Comparison of ENCODE assay signal across 8 cellular contexts in genomic region chr19:19320362-19321142, GRCh38. TPM values are rescaled to one million over a fixed set of nuclear protein-coding genes. Genes with fewer than 3 reads are reported as not detected.
DNase-seq lines count a peak whose midpoint lies in the region; TF ChIP-seq lines count a peak whose summit lies in the region.

Gene MAU2 (plus strand): TSS chr19:19320829. CDS start chr19:19320860, 31 bp downstream.
Gene SUGP1 (minus strand): TSS chr19:19320509. CDS start chr19:19320496, 13 bp downstream.

- no peak for TF ChIP-seq CTCF in H9 (conservative IDR thresholded peaks at IDR 0.05)

- no peak within 1 kb of the TSS for H2BK120ac ChIP-seq in H9 (ENCODE audit: low read depth, low read length, poor library complexity, severe bottlenecking)

- H4K20me1 ChIP-seq in H9 (ENCODE audit: control insufficient read depth, insufficient read depth, insufficient read length): no peaks in the 10 kb centered on the region

- H3K4me3 Mint-ChIP-seq in H9: peak within 1 kb of the TSS; percentile 98

- no peak within 1 kb of the TSS for H2BK15ac ChIP-seq in H9 (ENCODE audit: low read depth, low read length)

- peaks cover 12 to 38% (median 31%) of the 10 kb centered on the region in 3 experiments; a peak in 6 of 7 replicates for H3K36me3 Mint-ChIP-seq in H9 (ENCODE audit: insufficient read depth in 1 of 3, low read depth in 3 of 3)

- peak within 1 kb of the TSS; percentile 98 for H3K9ac ChIP-seq in H9 (ENCODE audit: extremely low read depth, insufficient read length, low read length)
- H3K9ac ChIP-seq in subcutaneous abdominal adipose tissue (ENCODE audit: low read length in 5 of 5): peak within 1 kb of the TSS; percentile 89 to 100 (median 99)

- peak within 1 kb of the TSS; percentile 100 for H3K4me2 ChIP-seq in H9 (ENCODE audit: insufficient read depth, insufficient read length, low read length)

- peak within 1 kb of the TSS; percentile 46 for H4K91ac ChIP-seq in H9 (ENCODE audit: insufficient read length, low read depth, low read length)

- H2BK20ac ChIP-seq in H9 (ENCODE audit: low read depth, low read length, poor library complexity, severe bottlenecking): no peak within 1 kb of the TSS

- peak within 1 kb of the TSS; percentile 75 for H2BK5ac ChIP-seq in H9 (ENCODE audit: insufficient read length, low read length)

- H3K36me3 ChIP-seq in MG63: peaks cover 57% of the 10 kb centered on the region
- H3K36me3 ChIP-seq in neuron (ENCODE audit: insufficient read depth, low read length): peaks cover 37% of the 10 kb centered on the region
- peaks cover 0 to 32% (median 23%) of the 10 kb centered on the region in 5 donors for H3K36me3 ChIP-seq in subcutaneous abdominal adipose tissue (ENCODE audit: control insufficient read depth in 5 of 5, insufficient read depth in 5 of 5, low read length in 5 of 5)

- peak within 1 kb of the TSS; percentile 100 for H3K27ac Mint-ChIP-seq in H9

- H2BK12ac ChIP-seq in H9 (ENCODE audit: insufficient read length, low read depth, low read length): no peak within 1 kb of the TSS

- peak within 1 kb of the TSS; percentile 95 for H3K18ac ChIP-seq in H9 (ENCODE audit: insufficient read length, low read depth, low read length)

- no CpG with 5 or more reads among the region's 67 CpGs for WGBS in H9 (ENCODE audit: extremely low coverage, insufficient read length, low lambda C conversion rate)

- no peak within 1 kb of the TSS for H2AK5ac ChIP-seq in H9 (ENCODE audit: insufficient read length, low read length)

- H3T11ph ChIP-seq in H9 (ENCODE audit: low read length): no peak within 1 kb of the TSS

- peaks cover 8% of the 10 kb centered on the region; the same call in 1 of the 2 replicates for H3K79me2 ChIP-seq in H9 (ENCODE audit: insufficient read depth, low read length)

- peak within 1 kb of the TSS; percentile 98 for H3K14ac ChIP-seq in H9 (ENCODE audit: insufficient read depth, low read length)

- no peaks in the 10 kb centered on the region for H3K27me3 ChIP-seq in H9 (ENCODE audit: insufficient read depth, low read length)
- no peaks in the 10 kb centered on the region for H3K27me3 ChIP-seq in MG63
- H3K27me3 ChIP-seq in neuron (ENCODE audit: insufficient read depth, low read length): no peaks in the 10 kb centered on the region
- H3K27me3 ChIP-seq in subcutaneous abdominal adipose tissue (ENCODE audit: control insufficient read depth in 5 of 5, insufficient read depth in 4 of 5, low read length in 5 of 5): no peaks in the 10 kb centered on the region

- H3K27me3 Mint-ChIP-seq in H9 (ENCODE audit: low read depth): no peaks in the 10 kb centered on the region

- peak; percentile 86 for DNase-seq in GDM1 (lab: John Stamatoyannopoulos, UW)
- peak; percentile 92 for DNase-seq in H9
- DNase-seq in MG63: peak; percentile 96
- peak; percentile 96 for DNase-seq in SIG-M5 treated with dmso at 0.1 percent for 504 hours (lab: John Stamatoyannopoulos, UW; ENCODE audit: unreplicated experiment)
- peak; percentile 82 for DNase-seq in activated gamma-delta T cell treated with anti-CD3 and anti-CD28 coated beads, Interleukin-2, amount 50 U/mL, for 16 hours (ENCODE audit: low read depth)
- peak; percentile 87 for DNase-seq in foreskin melanocyte

- no peak within 1 kb of the TSS for H3K23ac ChIP-seq in H9 (ENCODE audit: insufficient read length, low read depth, low read length)

- H3K79me1 ChIP-seq in H9 (ENCODE audit: insufficient read depth, low read depth, low read length, poor library complexity, severe bottlenecking): peaks cover 3% of the 10 kb centered on the region

- H3K23me2 ChIP-seq in H9 (ENCODE audit: insufficient read length, low read depth, low read length, poor library complexity, severe bottlenecking): peaks cover 7% of the 10 kb centered on the region

- H3K56ac ChIP-seq in H9 (ENCODE audit: insufficient read length, low read depth, low read length): no peak within 1 kb of the TSS

- H3K4me1 ChIP-seq in H9 (ENCODE audit: insufficient read depth, low read length) (0 out of 2 replicates have a peak, but pooled peaks cover 2% of the 10 kb centered on the region), neuron (ENCODE audit: insufficient read depth, low read length) (peaks cover 14% of the 10 kb centered on the region), subcutaneous abdominal adipose tissue (ENCODE audit: control insufficient read depth in 5 of 5, insufficient read depth in 5 of 5, low read length in 5 of 5) (peaks cover 2 to 36% (median 27%) of the 10 kb centered on the region in 5 donors)

- peak within 1 kb of the TSS; percentile 90 for H4K5ac ChIP-seq in H9 (ENCODE audit: insufficient read length, low read depth, low read length)

- H3K9me3 ChIP-seq in H9 (ENCODE audit: control insufficient read depth, low read depth, low read length) (no peaks in the 10 kb centered on the region), MG63 (no peaks in the 10 kb centered on the region), neuron (ENCODE audit: low read length) (no peaks in the 10 kb centered on the region), subcutaneous abdominal adipose tissue (ENCODE audit: control insufficient read depth in 5 of 5, low read length in 5 of 5) (no peaks in the 10 kb centered on the region)

- H3K9me3 Mint-ChIP-seq in H9: no peaks in the 10 kb centered on the region

- H4K8ac ChIP-seq in H9 (replicated peaks; ENCODE audit: insufficient read length, low read depth, low read length): peak within 1 kb of the TSS; percentile 65

- no peak within 1 kb of the TSS for H3K4ac ChIP-seq in H9 (ENCODE audit: low read depth, low read length)

- H3K4me3 ChIP-seq in MG63 (peak within 1 kb of the TSS; percentile 88), neuron (ENCODE audit: low read length) (peak within 1 kb of the TSS; percentile 66), subcutaneous abdominal adipose tissue (ENCODE audit: low read depth in 1 of 5, low read length in 5 of 5) (peak within 1 kb of the TSS; percentile 82 to 99 (median 94))

- H3K27ac ChIP-seq in H9 (ENCODE audit: insufficient read length, low read depth, low read length) (no peak within 1 kb of the TSS), subcutaneous abdominal adipose tissue (ENCODE audit: low read depth, low read length) (peak within 1 kb of the TSS; percentile 87)

- H2AFZ ChIP-seq in H9 (ENCODE audit: low read length) (no peak within 1 kb of the TSS), neuron (ENCODE audit: low read depth, low read length) (peak within 1 kb of the TSS; percentile 59)

- H3K4me1 Mint-ChIP-seq in H9: peaks cover 15 to 19% of the 10 kb centered on the region in 2 experiments

RNA-seq across cellular contexts. Expression of gene MAU2, which starts in this region (rescaled TPM):
- 48.4 and 55.3 TPM in 2 replicates for total RNA-seq in H9 (2021)
- total RNA-seq in MG63 (2014; rRNA removed; shearing (Covaris generic); ENCODE audit: low replicate concordance): 19.6 and 32.9 TPM in 2 replicates

RNA-seq across cellular contexts. Expression of gene SUGP1, which starts in this region (rescaled TPM):
- total RNA-seq in H9 (2021): 99.7 and 103 TPM in 2 replicates
- 28.9 and 57.0 TPM in 2 replicates for total RNA-seq in MG63 (2014; rRNA removed; shearing (Covaris generic); ENCODE audit: low replicate concordance)
